11 cellular contexts compared by ENCODE assay signal in genomic region chr19:18502236-18502632, GRCh38. TPM values are rescaled to one million over a fixed set of nuclear protein-coding genes. Genes with fewer than 3 reads are reported as not detected.
DNase-seq lines count a peak whose midpoint lies in the region; ATAC-seq and TF ChIP-seq lines count a peak whose summit lies in the region.
"Had no signal": no experiment of that assay in that cellular context is flagged by ENCODE, and none has a peak within 500 bp of the region (broad histone marks: within the 10 kb centered on the region; RNA-seq: fewer than 3 reads in every experiment).

No MANE protein-coding gene starts in this region.

- DNase-seq in CD14-positive monocyte (ENCODE audit: low spot score) (no peak), T-cell (no peak), glutamatergic neuron (no peak), gastrocnemius medialis (peak in 1 of 2 donors; percentile 49), HUDEP-2 (lab: John Stamatoyannopoulos, UW; ENCODE audit: unreplicated experiment in 76 of 76) (no peak), NCI-H1105 (lab: John Stamatoyannopoulos, UW) (no peak), OCI-M1 (lab: John Stamatoyannopoulos, UW) (no peak), NCI-H1092 treated with DMSO at 0.1 percent for 48 hours (lab: John Stamatoyannopoulos, UW) (no peak)
- DNase-seq: CD4-positive, CD25-positive, alpha-beta regulatory T cell; H7; SHP77 treated with DMSO at 0.1 percent for 48 hours had no signal

- POLR2A ChIA-PET in T-cell (lab: Charles Lee): no interaction called here

- in situ Hi-C loops in gastrocnemius medialis (cut with MboI; ENCODE audit: low sequenced_read_pairs in 4 of 4): no loop called here

- H3K27ac ChIP-seq in gastrocnemius medialis: peak overlapping the region; percentile 94 to 99 (median 98)

- TF ChIP-seq CTCF in CD14-positive monocyte (IDR thresholded peaks at IDR 0.05) (no peak), glutamatergic neuron (IDR thresholded peaks at IDR 0.05; ENCODE audit: partially characterized antibody, unreplicated experiment) (no peak), gastrocnemius medialis (IDR thresholded peaks at IDR 0.05 in 4 of 5, conservative IDR thresholded peaks at IDR 0.05 in 1 of 5) (no peak)

- H3K9me3 Mint-ChIP-seq in CD14-positive monocyte: no peaks in the 10 kb centered on the region
- no peaks in the 10 kb centered on the region for H3K9me3 Mint-ChIP-seq in T-cell
- H3K9me3 Mint-ChIP-seq in glutamatergic neuron (ENCODE audit: unreplicated experiment): peaks cover 7% of the 10 kb centered on the region

- H3K4me1 Mint-ChIP-seq in CD14-positive monocyte (peaks cover 99% of the 10 kb centered on the region), T-cell (peaks cover 77 to 96% (median 96%) of the 10 kb centered on the region in 3 donors), glutamatergic neuron (ENCODE audit: low read depth, unreplicated experiment) (peaks cover 35% of the 10 kb centered on the region)

- H3K27me3 Mint-ChIP-seq in CD14-positive monocyte (ENCODE audit: low read depth in 3 of 3): peaks cover 0 to 3% (median 2%) of the 10 kb centered on the region in 3 donors
- no peaks in the 10 kb centered on the region for H3K27me3 Mint-ChIP-seq in T-cell
- no peaks in the 10 kb centered on the region for H3K27me3 Mint-ChIP-seq in glutamatergic neuron (ENCODE audit: unreplicated experiment)
- H3K27me3 Mint-ChIP-seq: CD4-positive, CD25-positive, alpha-beta regulatory T cell had no signal

- peaks cover 98% of the 10 kb centered on the region in 2 donors for H3K4me1 ChIP-seq in gastrocnemius medialis

- H3K36me3 ChIP-seq in gastrocnemius medialis: no peaks in the 10 kb centered on the region

- TF ChIP-seq POLR2A in gastrocnemius medialis (IDR thresholded peaks at IDR 0.05): no peak

- CTCF ChIA-PET in T-cell (lab: Charles Lee): interaction anchor here in 1 of 2 donors (0.6 kb wide), 1 partner anchor 20 kb away, joined by 3 read pairs; no protein-coding TSS in a partner anchor

- peaks cover 30 to 31% of the 10 kb centered on the region in 2 donors for H3K36me3 Mint-ChIP-seq in CD14-positive monocyte
- no peaks in the 10 kb centered on the region for H3K36me3 Mint-ChIP-seq in T-cell
- no peaks in the 10 kb centered on the region for H3K36me3 Mint-ChIP-seq in glutamatergic neuron (ENCODE audit: unreplicated experiment)
- H3K36me3 Mint-ChIP-seq: CD4-positive, CD25-positive, alpha-beta regulatory T cell had no signal

- no peaks in the 10 kb centered on the region for H3K9me3 ChIP-seq in gastrocnemius medialis

- ATAC-seq in T-cell (replicated peaks in 1 of 4): no peak
- ATAC-seq in gastrocnemius medialis: peak; percentile 0

- intact Hi-C loops in CD14-positive monocyte (cut with micrococcal nuclease) (loop anchor here in 1 of 2 donors (2.0 kb wide), 1 partner anchor 19 kb away; no protein-coding TSS in a partner anchor), gastrocnemius medialis (cut with DNase I; ENCODE audit: low total_unique reads) (loop anchor here (1.0 to 2.0 kb wide), 2 partner anchors 13 to 34 kb away; no protein-coding TSS in a partner anchor)

- H3K27ac Mint-ChIP-seq in CD14-positive monocyte (peak overlapping the region; percentile 96 to 99 (median 98)), T-cell (peak overlapping the region; percentile 85 to 88), glutamatergic neuron (ENCODE audit: unreplicated experiment) (peak overlapping the region; percentile 41)

- peak overlapping the region in 1 of 4 donors; percentile 5 for H3K4me3 ChIP-seq in gastrocnemius medialis

- peak overlapping the region; percentile 66 to 79 for H3K4me3 Mint-ChIP-seq in CD14-positive monocyte
- peak overlapping the region in 1 of 3 donors; percentile 34 for H3K4me3 Mint-ChIP-seq in T-cell
- H3K4me3 Mint-ChIP-seq in glutamatergic neuron (ENCODE audit: unreplicated experiment): peak overlapping the region; percentile 2

- H3K27me3 ChIP-seq in gastrocnemius medialis: no peaks in the 10 kb centered on the region

RNA-seq across cellular contexts. Expression of gene ELL, which starts 19.6 kb away (rescaled TPM):
- polyA plus RNA-seq in CD14-positive monocyte: 10 to 100 TPM; 12.2 to 12.6 TPM
- total RNA-seq in T-cell: 10 to 100 TPM; 27.2 to 46.4 (median 33.4) TPM
- 11.6 TPM for total RNA-seq in glutamatergic neuron (ENCODE audit: unreplicated experiment)
- 10 to 100 TPM; 21.8 to 30.8 (median 27.3) TPM for total RNA-seq in gastrocnemius medialis

RNA-seq across cellular contexts. Expression of gene FKBP8, which starts 41.1 kb away (rescaled TPM):
- 10 to 100 TPM; 78.0 to 81.2 TPM for polyA plus RNA-seq in CD14-positive monocyte
- total RNA-seq in T-cell: 100 to 1,000 TPM; 158 to 282 (median 244) TPM
- 203 TPM for total RNA-seq in glutamatergic neuron (ENCODE audit: unreplicated experiment)
- total RNA-seq in gastrocnemius medialis: 100 to 1,000 TPM; 157 to 195 (median 184) TPM

RNA-seq across cellular contexts. Expression of gene KXD1, which starts 55.4 kb away (rescaled TPM):
- 10 to 100 TPM; 74.4 to 87.9 TPM for polyA plus RNA-seq in CD14-positive monocyte
- total RNA-seq in T-cell: 100 to 1,000 TPM in 1 of 5 donors, 10 to 100 TPM in 4; 73.1 to 112 (median 95.8) TPM
- 71.3 TPM for total RNA-seq in glutamatergic neuron (ENCODE audit: unreplicated experiment)
- 100 to 1,000 TPM in 3 of 4 donors, 10 to 100 TPM in 1; 97.1 to 155 (median 106) TPM for total RNA-seq in gastrocnemius medialis

Comparison
In these comparisons a context has a peak if more than half of its experiments do, and no peak if none do; other contexts are left out.
1. H3K27ac Mint-ChIP-seq: peak in every context shown above with its lines; median percentile 98 in CD14-positive monocyte; 86 in T-cell; 41 in glutamatergic neuron.
2. ATAC-seq: peak in gastrocnemius medialis (2 of 2); none in T-cell (0 of 4).